In the genomic region with DNA sequence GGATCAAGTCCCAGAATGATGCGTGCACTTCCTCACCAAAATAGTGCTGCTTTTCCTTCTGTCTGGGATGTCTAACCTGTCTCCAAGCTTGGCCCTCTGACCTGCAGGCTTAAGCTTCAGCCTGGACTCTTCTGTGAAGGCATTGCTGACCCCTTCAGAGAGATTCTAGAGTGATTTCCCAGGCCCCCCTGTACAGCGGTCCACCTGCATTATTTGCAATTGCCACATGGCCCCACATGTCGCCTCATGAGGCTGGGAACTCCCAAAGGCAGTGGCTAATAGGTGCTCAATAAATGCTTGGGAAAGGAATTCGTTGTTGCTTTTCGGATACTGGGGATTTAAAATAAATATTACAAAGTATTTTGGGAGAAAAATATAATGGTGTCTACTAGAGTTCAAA, we compare ENCODE assay signal across 16 cellular contexts. TPM values are rescaled to one million over a fixed set of nuclear protein-coding genes. Genes with fewer than 3 reads are reported as not detected.
DNase-seq lines count a peak whose midpoint lies in the region; ATAC-seq and TF ChIP-seq lines count a peak whose summit lies in the region.
"Had no signal": no experiment of that assay in that cellular context is flagged by ENCODE, and none has a peak within 500 bp of the region (broad histone marks: within the 10 kb centered on the region; RNA-seq: fewer than 3 reads in every experiment).

No MANE protein-coding gene starts in this region.

- intact Hi-C loops in naive thymus-derived CD4-positive, alpha-beta T cell (cut with micrococcal nuclease): loop anchor here in 1 of 2 donors (5.0 to 10.0 kb wide), 2 partner anchors 310 to 473 kb away; a partner anchor contains a TSS

- no peaks in the 10 kb centered on the region for H3K36me3 Mint-ChIP-seq in naive thymus-derived CD4-positive, alpha-beta T cell
- H3K36me3 Mint-ChIP-seq: naive thymus-derived CD8-positive, alpha-beta T cell had no signal

- CTCF ChIA-PET in naive thymus-derived CD4-positive, alpha-beta T cell (lab: Charles Lee): interaction anchor here (0.6 to 5.7 kb wide), 16 partner anchors 8 to 400 kb away, joined by 3 to 87 read pairs (median 3); a partner anchor contains a TSS

- 68 to 70% methylated on average over 4 to 5 of the region's 5 CpGs for WGBS in upper lobe of left lung, 2 donors

- peak overlapping the region; percentile 47; the same call in 1 of the 2 replicates for H2AFZ ChIP-seq in DND-41 (ENCODE audit: low read depth, low read length)
- H2AFZ ChIP-seq in Karpas-422 (ENCODE audit: low read length): 0 out of 2 replicates have a peak overlapping the region, but pooled peaks have one; percentile 37

- H3K27ac Mint-ChIP-seq in naive thymus-derived CD4-positive, alpha-beta T cell: no peak overlapping the region

- peaks cover 0 to 2% (median 0%) of the 10 kb centered on the region in 11 donors for H3K9me3 Mint-ChIP-seq in naive thymus-derived CD4-positive, alpha-beta T cell
- H3K9me3 Mint-ChIP-seq: naive thymus-derived CD8-positive, alpha-beta T cell had no signal

- H3K9me2 ChIP-seq in Karpas-422 (replicated peaks; ENCODE audit: insufficient read depth, low read length): no peaks in the 10 kb centered on the region

- H3K4me3 ChIP-seq in DND-41 (ENCODE audit: low read depth in 1 of 2, low read length in 2 of 2) (no peak overlapping the region), Karpas-422 (ENCODE audit: low read length) (no peak overlapping the region), adipocyte (ENCODE audit: low read length) (peak overlapping the region; percentile 68), upper lobe of left lung (no peak overlapping the region)
- H3K4me3 ChIP-seq in naive thymus-derived CD4-positive, alpha-beta T cell (ENCODE audit: low read length): no peak overlapping the region
- H3K4me3 ChIP-seq: MG63 had no signal

- H3K4me2 ChIP-seq in DND-41 (ENCODE audit: insufficient read depth, low read length): peak overlapping the region; percentile 51; the same call in 1 of the 2 replicates
- peak overlapping the region; percentile 56 for H3K4me2 ChIP-seq in Karpas-422 (ENCODE audit: low read depth, low read length, poor library complexity, severe bottlenecking)

- H3K4me1 ChIP-seq in DND-41 (ENCODE audit: insufficient read depth, low read length): peaks cover 6% of the 10 kb centered on the region
- peaks cover 5% of the 10 kb centered on the region for H3K4me1 ChIP-seq in Karpas-422 (ENCODE audit: low read length)
- peaks cover 18% of the 10 kb centered on the region for H3K4me1 ChIP-seq in adipocyte (ENCODE audit: control insufficient read depth, insufficient read depth, low read length)
- H3K4me1 ChIP-seq in naive thymus-derived CD4-positive, alpha-beta T cell (ENCODE audit: control insufficient read depth in 2 of 2, insufficient read depth in 2 of 2, low read length in 2 of 2): no peaks in the 10 kb centered on the region
- H3K4me1 ChIP-seq in upper lobe of left lung: peaks cover 3 to 11% (median 8%) of the 10 kb centered on the region in 4 donors
- H3K4me1 ChIP-seq: foreskin keratinocyte had no signal

- no peaks in the 10 kb centered on the region for H3K79me2 ChIP-seq in DND-41 (ENCODE audit: insufficient read depth, low read length)
- H3K79me2 ChIP-seq in Karpas-422 (ENCODE audit: low read length): no peaks in the 10 kb centered on the region

- H3K9me3 ChIP-seq in DND-41 (ENCODE audit: insufficient read depth, low read length, severe bottlenecking) (no peaks in the 10 kb centered on the region), Karpas-422 (ENCODE audit: low read length) (no peaks in the 10 kb centered on the region), adipocyte (ENCODE audit: control insufficient read depth, low read length) (no peaks in the 10 kb centered on the region), upper lobe of left lung (no peaks in the 10 kb centered on the region)
- H3K9me3 ChIP-seq in naive thymus-derived CD4-positive, alpha-beta T cell (ENCODE audit: control insufficient read depth in 2 of 3, low read length in 3 of 3): no peaks in the 10 kb centered on the region
- H3K9me3 ChIP-seq: MG63, suprapubic skin had no signal

- DNase-seq in DND-41 (no peak), Karpas-422 (no peak), adipocyte (ENCODE audit: low read depth) (no peak), NCI-H1105 (lab: John Stamatoyannopoulos, UW) (no peak), AG08396 (ENCODE audit: low spot score) (no peak), upper lobe of left lung (no peak)
- no peak for DNase-seq in naive thymus-derived CD4-positive, alpha-beta T cell

- H3K27me3 ChIP-seq in DND-41 (ENCODE audit: insufficient read depth, low read length, poor library complexity) (peaks cover 8% of the 10 kb centered on the region), Karpas-422 (ENCODE audit: low read length) (no peaks in the 10 kb centered on the region), adipocyte (replicated peaks; ENCODE audit: control insufficient read depth, insufficient read depth, low read length) (peaks cover 3% of the 10 kb centered on the region), upper lobe of left lung (no peaks in the 10 kb centered on the region)
- H3K27me3 ChIP-seq in naive thymus-derived CD4-positive, alpha-beta T cell (ENCODE audit: control insufficient read depth in 2 of 2, insufficient read depth in 2 of 2, low read length in 2 of 2): no peaks in the 10 kb centered on the region
- H3K27me3 ChIP-seq: foreskin keratinocyte, MG63, suprapubic skin had no signal

- H3K4me3 Mint-ChIP-seq in naive thymus-derived CD4-positive, alpha-beta T cell: peak overlapping the region in 6 of 10 donors; percentile 77 to 89 (median 80)

- H3K27me3 Mint-ChIP-seq in naive thymus-derived CD4-positive, alpha-beta T cell: peaks cover 0 to 17% (median 0%) of the 10 kb centered on the region in 5 donors

- H3K4me1 Mint-ChIP-seq in naive thymus-derived CD4-positive, alpha-beta T cell: peaks cover 0 to 15% (median 6%) of the 10 kb centered on the region in 7 donors

- no peak overlapping the region for H3K9ac ChIP-seq in DND-41 (ENCODE audit: low read depth, low read length)
- H3K9ac ChIP-seq in Karpas-422 (ENCODE audit: low read length): no peak overlapping the region; the same call in 1 of the 2 replicates
- no peak overlapping the region for H3K9ac ChIP-seq in adipocyte (ENCODE audit: low read length)

- H4K20me1 ChIP-seq in DND-41 (ENCODE audit: insufficient read depth, low read length) (no peaks in the 10 kb centered on the region; the same call in 1 of the 2 replicates), Karpas-422 (ENCODE audit: insufficient read depth, low read depth, low read length) (no peaks in the 10 kb centered on the region)

- POLR2A ChIA-PET in naive thymus-derived CD4-positive, alpha-beta T cell (lab: Charles Lee): no interaction called here

- H3K27ac ChIP-seq in DND-41 (ENCODE audit: low read length): no peak overlapping the region
- no peak overlapping the region for H3K27ac ChIP-seq in Karpas-422 (ENCODE audit: low read length)
- H3K27ac ChIP-seq in naive thymus-derived CD4-positive, alpha-beta T cell (ENCODE audit: low read depth, low read length): no peak overlapping the region
- H3K27ac ChIP-seq in upper lobe of left lung: no peak overlapping the region
- H3K27ac ChIP-seq: foreskin keratinocyte, suprapubic skin had no signal

- TF ChIP-seq POLR2A in upper lobe of left lung (IDR thresholded peaks at IDR 0.05): no peak

- no peak for TF ChIP-seq CTCF in DND-41 (IDR thresholded peaks at IDR 0.05; ENCODE audit: borderline replicate concordance, extremely low read depth, low read length, poor library complexity, severe bottlenecking)
- no peak for TF ChIP-seq CTCF in upper lobe of left lung (IDR thresholded peaks at IDR 0.05)

- H3K36me3 ChIP-seq in DND-41 (ENCODE audit: insufficient read depth, low read length) (no peaks in the 10 kb centered on the region), Karpas-422 (ENCODE audit: insufficient read depth, low read length) (no peaks in the 10 kb centered on the region), adipocyte (ENCODE audit: control insufficient read depth, insufficient read depth, low read length, severe bottlenecking) (no peaks in the 10 kb centered on the region), upper lobe of left lung (no peaks in the 10 kb centered on the region)
- no peaks in the 10 kb centered on the region for H3K36me3 ChIP-seq in naive thymus-derived CD4-positive, alpha-beta T cell (ENCODE audit: control insufficient read depth in 2 of 3, insufficient read depth in 3 of 3, low read length in 3 of 3)
- H3K36me3 ChIP-seq: MG63, suprapubic skin had no signal

- ATAC-seq in DND-41 (ENCODE audit: insufficient read depth, low read depth) (no peak), HG02763 (IDR thresholded peaks at IDR 0.05; ENCODE audit: unreplicated experiment) (no peak), upper lobe of left lung (ENCODE audit: low FRiP score in 2 of 2) (no peak)
- no peak for ATAC-seq in naive thymus-derived CD4-positive, alpha-beta T cell

- no peak for TF ChIP-seq EP300 in upper lobe of left lung (IDR thresholded peaks at IDR 0.05)

RNA-seq across cellular contexts. Expression of a gene that starts 32.3 kb away (rescaled TPM):
- not detected in 2 replicates for total RNA-seq in Karpas-422 (2014; rRNA removed; shearing (Covaris generic); ENCODE audit: low replicate concordance)
- total RNA-seq in naive thymus-derived CD4-positive, alpha-beta T cell: under 1 TPM in 2 of 5 experiments, not detected in 3; 0.32 to 0.35 TPM
- polyA plus RNA-seq in naive thymus-derived CD4-positive, alpha-beta T cell: under 1 TPM in 1 of 2 donors, not detected in 1; 0.08 TPM
- total RNA-seq in upper lobe of left lung: not detected
- total RNA-seq: foreskin keratinocyte, kidney epithelial cell, pulmonary artery endothelial cell, SK-MEL-5, suprapubic skin had no signal
- polyA plus RNA-seq: foreskin keratinocyte; mammary epithelial cell; naive thymus-derived CD8-positive, alpha-beta T cell had no signal
